ENCODE assay signal across 8 cellular contexts in genomic region chr2:110114007-110114591, GRCh38. TPM values are rescaled to one million over a fixed set of nuclear protein-coding genes. Genes with fewer than 3 reads are reported as not detected.
DNase-seq lines count a peak whose midpoint lies in the region; ATAC-seq and TF ChIP-seq lines count a peak whose summit lies in the region.

No MANE protein-coding gene starts in this region.

- peaks cover 32% of the 10 kb centered on the region for H3K36me3 Mint-ChIP-seq in HFFc6 (ENCODE audit: low read depth)
- H3K36me3 Mint-ChIP-seq in stimulated activated effector memory CD8-positive, alpha-beta T cell treated with anti-CD3 and anti-CD28 coated beads, Interleukin-12 subunit alpha, Interleukin-12 subunit beta, amount 100 ng/mL, for 72 hours, result no peaks in the 10 kb centered on the region

- peaks cover 11% of the 10 kb centered on the region; the same call in 1 of the 2 replicates for H3K9me3 Mint-ChIP-seq in HFFc6
- peaks cover 2% of the 10 kb centered on the region for H3K9me3 Mint-ChIP-seq in stimulated activated effector memory CD8-positive, alpha-beta T cell treated with anti-CD3 and anti-CD28 coated beads, Interleukin-12 subunit alpha, Interleukin-12 subunit beta, amount 100 ng/mL, for 72 hours

- peaks cover 6% of the 10 kb centered on the region for H3K27me3 Mint-ChIP-seq in HFFc6 (ENCODE audit: insufficient read depth)

- in situ Hi-C loops in Panc1 (cut with HindIII; ENCODE audit: low pct_unique_long_range_greater_than_20kb, low sequenced_read_pairs) (no loop called here), ACHN (cut with HindIII; ENCODE audit: low pct_ligation_motif_present, low pct_unique_long_range_greater_than_20kb, low sequenced_read_pairs) (no loop called here)

- no peaks in the 10 kb centered on the region for H3K27me3 ChIP-seq in Panc1 (ENCODE audit: control insufficient read depth, insufficient read depth, low read length)

- H3K27ac ChIP-seq in Panc1 (ENCODE audit: low read length) (peak overlapping the region; percentile 99), substantia nigra (ENCODE audit: low read depth, low read length, poor library complexity, severe bottlenecking) (no peak overlapping the region)

- H3K4me1 ChIP-seq in Panc1 (ENCODE audit: control insufficient read depth, insufficient read depth, low read length), result peaks cover 31% of the 10 kb centered on the region

- CTCF ChIA-PET in Panc1 (lab: Charles Lee), result no interaction called here

- no peak overlapping the region for H3K27ac Mint-ChIP-seq in HFFc6
- no peak overlapping the region for H3K27ac Mint-ChIP-seq in stimulated activated effector memory CD8-positive, alpha-beta T cell treated with anti-CD3 and anti-CD28 coated beads, Interleukin-12 subunit alpha, Interleukin-12 subunit beta, amount 100 ng/mL, for 72 hours

- ATAC-seq in Panc1, result peak; percentile 56
- peak; percentile 42 for ATAC-seq in stimulated activated effector memory CD8-positive, alpha-beta T cell treated with anti-CD3 and anti-CD28 coated beads, Interleukin-12 subunit alpha, Interleukin-12 subunit beta, amount 100 ng/mL, for 72 hours

- POLR2A ChIA-PET in Panc1 (lab: Charles Lee), result no interaction called here

- peaks cover 3% of the 10 kb centered on the region; the same call in 1 of the 2 replicates for H3K9me3 ChIP-seq in Panc1 (ENCODE audit: control insufficient read depth, insufficient read depth, low read depth, low read length)

- peak overlapping the region; percentile 72 to 86 for H3K4me3 ChIP-seq in Panc1 (ENCODE audit: low read depth in 2 of 2, low read length in 2 of 2)
- H3K4me3 ChIP-seq in fibroblast of villous mesenchyme (ENCODE audit: low read depth, low read length), result no peak overlapping the region

- no peaks in the 10 kb centered on the region; the same call in 1 of the 2 replicates for H3K36me3 ChIP-seq in Panc1 (ENCODE audit: control insufficient read depth, insufficient read depth, low read length)

- DNase-seq in HFFc6, result peak; percentile 37
- no peak for DNase-seq in Panc1 (ENCODE audit: low read depth, low spot score)
- DNase-seq in fibroblast of villous mesenchyme (ENCODE audit: low read depth), result no peak
- DNase-seq in stimulated activated effector memory CD8-positive, alpha-beta T cell treated with anti-CD3 and anti-CD28 coated beads, Interleukin-12 subunit alpha, Interleukin-12 subunit beta, amount 100 ng/mL, for 72 hours (ENCODE audit: low spot score in 2 of 2), result no peak
- no peak for DNase-seq in activated gamma-delta T cell (lab: John Stamatoyannopoulos, UW)
- no peak for DNase-seq in ACHN
- DNase-seq in substantia nigra (lab: John Stamatoyannopoulos, UW), result no peak
- DNase-seq in NCI-H146 treated with DMSO at 0.1 percent for 48 hours (lab: John Stamatoyannopoulos, UW; ENCODE audit: unreplicated experiment), result no peak

- TF ChIP-seq CTCF in HFFc6 (IDR thresholded peaks at IDR 0.05), result peak; percentile 69
- TF ChIP-seq CTCF in Panc1 (IDR thresholded peaks at IDR 0.05), result peak; percentile 61
- TF ChIP-seq CTCF in fibroblast of villous mesenchyme (IDR thresholded peaks at IDR 0.05; ENCODE audit: insufficient read depth, low read depth, low read length), result peak; percentile 24

- H3K4me1 Mint-ChIP-seq in HFFc6 (ENCODE audit: low read depth), result peaks cover 35% of the 10 kb centered on the region
- H3K4me1 Mint-ChIP-seq in stimulated activated effector memory CD8-positive, alpha-beta T cell treated with anti-CD3 and anti-CD28 coated beads, Interleukin-12 subunit alpha, Interleukin-12 subunit beta, amount 100 ng/mL, for 72 hours, result no peaks in the 10 kb centered on the region

- peak overlapping the region; percentile 82 for H3K4me3 Mint-ChIP-seq in HFFc6
- no peak overlapping the region for H3K4me3 Mint-ChIP-seq in stimulated activated effector memory CD8-positive, alpha-beta T cell treated with anti-CD3 and anti-CD28 coated beads, Interleukin-12 subunit alpha, Interleukin-12 subunit beta, amount 100 ng/mL, for 72 hours

- intact Hi-C loops in Panc1 (cut with micrococcal nuclease; ENCODE audit: unreplicated experiment), result no loop called here

- BruUV-seq in Panc1 (replicated peaks; lab: Mats Ljungman, UMichigan), result no TSS peak

RNA-seq across cellular contexts. Expression of gene MALL, which starts 1.5 kb away (rescaled TPM):
- 10 to 100 TPM; 23.7 to 40.9 (median 28.5) TPM for total RNA-seq in HFFc6 (2021; fragmentation: NEBNext Ultra II Directional; extraction: Animal tissue kit (Norgen Biotek cat#: 25700))
- total RNA-seq in Panc1 (2021; ENCODE audit: unreplicated experiment), result 159 TPM
- 224 TPM for polyA plus RNA-seq in Panc1 (2012; ENCODE audit: insufficient read length)
- total RNA-seq in fibroblast of villous mesenchyme, result 2.2 and 2.9 TPM in 2 replicates
